Comparison of ENCODE assay signal across 1 cellular context in genomic region chr6:158150701-158151100, GRCh38.
A peak's percentile ranks its signal among the peaks of the same experiment; 100 is the strongest.
TF ChIP-seq lines count a peak whose summit lies in the region.

No MANE protein-coding gene starts in this region.

TF ChIP-seq in K562, 482 proteins besides CTCF, POLR2A, EP300 and RAD21:
- TF ChIP-seq RCOR1 (IDR thresholded peaks at IDR 0.05; ENCODE audit: borderline replicate concordance in 1 of 2, low read depth in 2 of 2, low read length in 2 of 2) (no peak), RFX1 (IDR thresholded peaks at IDR 0.05) (peak; percentile 17; the same call in 1 of the 2 replicates)
TF ChIP-seq in K562: peak in this region for 1.
